Comparison of ENCODE assay signal across 24 cellular contexts in genomic region chr18:26976206-26976605, GRCh38.
A peak's percentile ranks its signal among the peaks of the same experiment; 100 is the strongest.
DNase-seq lines count a peak whose midpoint lies in the region; ATAC-seq and TF ChIP-seq lines count a peak whose summit lies in the region.
"Had no signal": no experiment of that assay in that cellular context is flagged by ENCODE, and none has a peak within 500 bp of the region (broad histone marks: within the 10 kb centered on the region; RNA-seq: fewer than 3 reads in every experiment).

No MANE protein-coding gene starts in this region.

- H3K27me3 ChIP-seq in DND-41 (ENCODE audit: insufficient read depth, low read length, poor library complexity) (no peaks in the 10 kb centered on the region), SK-N-SH (ENCODE audit: insufficient read depth) (no peaks in the 10 kb centered on the region), neural progenitor cell (no peaks in the 10 kb centered on the region)
- H3K27me3 ChIP-seq: SJCRH30 had no signal

- CTCF ChIA-PET in SK-N-SH (lab: Yijun Ruan, JAX) = interaction anchor here (0.6 kb wide), 1 partner anchor 124 kb away, joined by 3 read pairs; no protein-coding TSS in a partner anchor

- no peak overlapping the region for H3K4me3 ChIP-seq in DND-41 (ENCODE audit: low read depth in 1 of 2, low read length in 2 of 2)
- no peak overlapping the region for H3K4me3 ChIP-seq in SK-N-SH (ENCODE audit: low read depth in 2 of 2, low read length in 1 of 2)
- no peak overlapping the region for H3K4me3 ChIP-seq in neural progenitor cell
- H3K4me3 ChIP-seq: A549, PC-9, SJCRH30 had no signal

- no peak for DNase-seq in DND-41
- DNase-seq in SK-N-SH = peak; percentile 60
- peak; percentile 6 for DNase-seq in left kidney (ENCODE audit: low read depth, low spot score)
- DNase-seq in neural progenitor cell (ENCODE audit: low spot score) = no peak
- no peak for DNase-seq in CD14-positive monocyte (ENCODE audit: low spot score)
- no peak for DNase-seq in HT-29 (ENCODE audit: low spot score)
- DNase-seq: AML-193; Calu3; DMS79 treated with DMSO at 0.1 percent for 48 hours; HCEC 1CT; NCI-H1092; NCI-H1417 treated with DMSO at 0.1 percent for 48 hours; NCI-H187 treated with DMSO at 0.1 percent for 48 hours; NCI-H2171 treated with DMSO at 0.1 percent for 48 hours; NCI-H524 treated with DMSO at 0.1 percent for 48 hours; NCI-H82; NK-92 treated with Interleukin-12 subunit alpha and Interleukin-12 subunit beta, amount 100 ng/mL, for 24 hours; PC-9; SJCRH30; T-helper 1 cell had no signal

- 18% methylated on average over 2 of the region's 2 CpGs for WGBS in SK-N-SH (ENCODE audit: low lambda C conversion rate)

- no peak overlapping the region for H3K4me2 ChIP-seq in DND-41 (ENCODE audit: insufficient read depth, low read length)
- H3K4me2 ChIP-seq in SK-N-SH = no peak overlapping the region
- no peak overlapping the region for H3K4me2 ChIP-seq in neural progenitor cell
- H3K4me2 ChIP-seq: A549, PC-9 had no signal

- H3F3A ChIP-seq in SK-N-SH (replicated peaks; ENCODE audit: insufficient read depth) (no peaks in the 10 kb centered on the region), neural progenitor cell (ENCODE audit: low read depth) (no peaks in the 10 kb centered on the region)

- peaks cover 2% of the 10 kb centered on the region for H3K9me3 Mint-ChIP-seq in neural progenitor cell
- H3K9me3 Mint-ChIP-seq in CD14-positive monocyte = peaks cover 2 to 10% (median 4%) of the 10 kb centered on the region in 7 donors

- H3K27ac ChIP-seq in DND-41 (ENCODE audit: low read length) (no peak overlapping the region), SK-N-SH (ENCODE audit: low read depth in 2 of 2, low read length in 1 of 2) (peak overlapping the region in 1 of 2 experiments; percentile 67; a peak in 2 of 4 replicates), neural progenitor cell (no peak overlapping the region)
- H3K27ac ChIP-seq: A549, HL-60, PC-9, SJCRH30 had no signal

- intact Hi-C loops in CD14-positive monocyte (cut with micrococcal nuclease) = no loop called here

- no peak overlapping the region for H3K4me3 Mint-ChIP-seq in neural progenitor cell
- no peak overlapping the region for H3K4me3 Mint-ChIP-seq in CD14-positive monocyte

- H3K9ac ChIP-seq in DND-41 (ENCODE audit: low read depth, low read length) = no peak overlapping the region
- H3K9ac ChIP-seq in SK-N-SH = no peak overlapping the region
- H3K9ac ChIP-seq in neural progenitor cell = no peak overlapping the region

- H3K27ac Mint-ChIP-seq in neural progenitor cell (peak overlapping the region; percentile 50), CD14-positive monocyte (no peak overlapping the region)

- H3K36me3 ChIP-seq in DND-41 (ENCODE audit: insufficient read depth, low read length) (no peaks in the 10 kb centered on the region), SK-N-SH (replicated peaks in 1 of 2; ENCODE audit: control insufficient read depth in 1 of 2, insufficient read depth in 2 of 2, low read length in 1 of 2) (no peaks in the 10 kb centered on the region), neural progenitor cell (no peaks in the 10 kb centered on the region)
- H3K36me3 ChIP-seq: SJCRH30 had no signal

- no peaks in the 10 kb centered on the region for H3K9me2 ChIP-seq in SK-N-SH

- H3K27me3 Mint-ChIP-seq in neural progenitor cell (ENCODE audit: insufficient read depth, low read depth) = no peaks in the 10 kb centered on the region
- H3K27me3 Mint-ChIP-seq in CD14-positive monocyte (ENCODE audit: low read depth in 3 of 3) = peaks cover 0 to 2% (median 0%) of the 10 kb centered on the region in 3 donors

- H3K79me2 ChIP-seq in DND-41 (ENCODE audit: insufficient read depth, low read length) (no peaks in the 10 kb centered on the region), SK-N-SH (ENCODE audit: insufficient read depth) (no peaks in the 10 kb centered on the region), neural progenitor cell (ENCODE audit: low read depth) (no peaks in the 10 kb centered on the region)

- TF ChIP-seq CTCF in DND-41 (IDR thresholded peaks at IDR 0.05; ENCODE audit: borderline replicate concordance, extremely low read depth, low read length, poor library complexity, severe bottlenecking) = no peak
- no peak for TF ChIP-seq CTCF in SK-N-SH (IDR thresholded peaks at IDR 0.05)
- TF ChIP-seq CTCF in neural progenitor cell (IDR thresholded peaks at IDR 0.05) = no peak
- TF ChIP-seq CTCF in CD14-positive monocyte (IDR thresholded peaks at IDR 0.05) = no peak

- H2AFZ ChIP-seq in DND-41 (ENCODE audit: low read depth, low read length) (peak overlapping the region; percentile 52), SK-N-SH (ENCODE audit: low read depth) (no peak overlapping the region), neural progenitor cell (replicated peaks) (peak overlapping the region; percentile 86)
- H2AFZ ChIP-seq: PC-9 had no signal

- TF ChIP-seq RAD21 in SK-N-SH (IDR thresholded peaks at IDR 0.05; ENCODE audit: low read length) = no peak; the same call in 1 of the 2 replicates

- H3K9me3 ChIP-seq in DND-41 (ENCODE audit: insufficient read depth, low read length, severe bottlenecking) (no peaks in the 10 kb centered on the region), SK-N-SH (no peaks in the 10 kb centered on the region), neural progenitor cell (ENCODE audit: low read depth) (no peaks in the 10 kb centered on the region)
- H3K9me3 ChIP-seq: A549, SJCRH30 had no signal

- H3K4me1 ChIP-seq in DND-41 (ENCODE audit: insufficient read depth, low read length) (peaks cover 31% of the 10 kb centered on the region), SK-N-SH (ENCODE audit: control insufficient read depth in 1 of 2, insufficient read depth in 2 of 2, low read depth in 1 of 2, low read length in 1 of 2) (peaks cover 0 to 9% of the 10 kb centered on the region in 2 experiments; a peak in 2 of 4 replicates), neural progenitor cell (peaks cover 5% of the 10 kb centered on the region)
- H3K4me1 ChIP-seq: A549, SJCRH30 had no signal

- POLR2A ChIA-PET in SK-N-SH (lab: Yijun Ruan, JAX) = no interaction called here

- TF ChIP-seq EP300 in SK-N-SH (IDR thresholded peaks at IDR 0.05; ENCODE audit: borderline replicate concordance in 1 of 2, low read depth in 1 of 2, low read length in 1 of 2) = peak in 1 of 2 experiments; percentile 92; a peak in 2 of 4 replicates

- H4K20me1 ChIP-seq in DND-41 (ENCODE audit: insufficient read depth, low read length) (no peaks in the 10 kb centered on the region), SK-N-SH (ENCODE audit: insufficient read depth) (no peaks in the 10 kb centered on the region), neural progenitor cell (ENCODE audit: low read depth) (no peaks in the 10 kb centered on the region)

- H3K36me3 Mint-ChIP-seq in neural progenitor cell (no peaks in the 10 kb centered on the region), CD14-positive monocyte (no peaks in the 10 kb centered on the region)

- H3K4me1 Mint-ChIP-seq in neural progenitor cell (peaks cover 31% of the 10 kb centered on the region), CD14-positive monocyte (no peaks in the 10 kb centered on the region)

- ATAC-seq in DND-41 (ENCODE audit: insufficient read depth, low read depth) = no peak
- ATAC-seq in HG03097 (IDR thresholded peaks at IDR 0.05; ENCODE audit: low FRiP score, unreplicated experiment) = no peak
- ATAC-seq: A549, Right ventricle myocardium inferior had no signal

TF ChIP-seq in SK-N-SH, 30 proteins besides CTCF, POLR2A, EP300 and RAD21 (continues in another document):
- TF ChIP-seq USF2 (IDR thresholded peaks at IDR 0.05; ENCODE audit: borderline replicate concordance, low read depth, low read length) (no peak), ELF1 (IDR thresholded peaks at IDR 0.05) (no peak), YY1 (IDR thresholded peaks at IDR 0.05; ENCODE audit: low read depth) (no peak), USF1 (IDR thresholded peaks at IDR 0.05; ENCODE audit: borderline replicate concordance, low read depth) (no peak), CHD2 (IDR thresholded peaks at IDR 0.05; ENCODE audit: low read length, partially characterized antibody) (peak; percentile 53), FOSL2 (IDR thresholded peaks at IDR 0.05; ENCODE audit: borderline replicate concordance, low read depth) (no peak), GATA2 (CRISPR knock-in tag; IDR thresholded peaks at IDR 0.05) (peak; percentile 90), TEAD4 (IDR thresholded peaks at IDR 0.05; ENCODE audit: borderline replicate concordance, insufficient read depth) (0 out of 2 replicates have a peak, but pooled peaks have one; percentile 18), RFX5 (IDR thresholded peaks at IDR 0.05; ENCODE audit: low read length) (0 out of 2 replicates have a peak, but pooled peaks have one; percentile 18), FOXJ3 (CRISPR knock-in tag; IDR thresholded peaks at IDR 0.05) (peak; percentile 95), PBX3 (IDR thresholded peaks at IDR 0.05) (no peak), SMC3 (IDR thresholded peaks at IDR 0.05; ENCODE audit: low read depth, low read length) (no peak), RXRA (IDR thresholded peaks at IDR 0.05; ENCODE audit: borderline replicate concordance, low read depth) (no peak), MAX (IDR thresholded peaks at IDR 0.05; ENCODE audit: low read depth) (no peak)

Comparison
In these comparisons a context has a peak if more than half of its experiments do, and no peak if none do; other contexts are left out.
1. DNase-seq: peak in SK-N-SH (single experiment) and left kidney (single experiment); none in DND-41 (single experiment), neural progenitor cell (single experiment), CD14-positive monocyte (single experiment) and HT-29 (single experiment).